Comparison of ENCODE assay signal across 7 cellular contexts in the genomic region with DNA sequence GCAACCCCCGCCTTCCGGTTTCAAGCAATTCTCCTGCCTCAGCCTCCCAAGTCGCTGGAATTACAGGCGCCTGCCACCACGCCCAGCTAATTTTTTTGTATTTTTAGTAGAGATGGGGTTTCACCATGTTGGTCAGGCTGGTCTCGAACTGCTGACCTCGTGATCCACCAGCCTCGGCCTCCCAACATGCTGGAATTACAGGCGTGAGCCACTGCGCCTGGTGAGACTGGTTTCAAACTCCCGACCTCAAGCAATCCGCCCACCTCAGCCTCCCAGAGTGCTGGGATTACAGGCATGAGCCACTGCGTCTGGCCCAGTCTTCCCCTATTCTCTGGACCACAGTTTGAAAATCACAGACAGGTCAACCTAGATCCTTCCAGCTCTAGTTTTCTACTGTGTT. TPM values are rescaled to one million over a fixed set of nuclear protein-coding genes. Genes with fewer than 3 reads are reported as not detected.
DNase-seq lines count a peak whose midpoint lies in the region; ATAC-seq, FAIRE-seq and TF ChIP-seq lines count a peak whose summit lies in the region.
"Not testable (repeated sequence)": the region's sequence is repeated elsewhere in the genome, so short reads cannot be mapped to it uniquely, and the experiment has no call there.

No MANE protein-coding gene starts in this region.

- H3K27ac Mint-ChIP-seq in CD4-positive, CD25-positive, alpha-beta regulatory T cell, result peak overlapping the region; percentile 43 to 97 (median 71)
- H3K27ac Mint-ChIP-seq in Caco-2 (ENCODE audit: unreplicated experiment), result not testable (repeated sequence)

- BruUV-seq in Caco-2 (replicated peaks; lab: Mats Ljungman, UMichigan), result TSS peak; percentile 7

- H3K36me3 ChIP-seq in BLaER1; Caco-2 (ENCODE audit: control insufficient read depth, insufficient read depth, low read length); kidney (ENCODE audit: control insufficient read depth in 1 of 2, insufficient read depth in 2 of 2, low read length in 2 of 2): not testable (repeated sequence)
- peaks cover 27% of the 10 kb centered on the region for H3K36me3 ChIP-seq in CD4-positive, CD25-positive, alpha-beta regulatory T cell (ENCODE audit: control insufficient read depth, insufficient read depth, low read length)
- peaks cover 48% of the 10 kb centered on the region for H3K36me3 ChIP-seq in neutrophil

- CTCF ChIA-PET in Caco-2 (lab: Charles Lee); RWPE1 (lab: Yijun Ruan, JAX): not testable (repeated sequence)

- peaks cover 12 to 42% (median 34%) of the 10 kb centered on the region in 4 donors for H3K4me1 Mint-ChIP-seq in CD4-positive, CD25-positive, alpha-beta regulatory T cell
- H3K4me1 Mint-ChIP-seq in Caco-2 (ENCODE audit: low read depth, unreplicated experiment), result peaks cover 21% of the 10 kb centered on the region

- H3K36me3 Mint-ChIP-seq in CD4-positive, CD25-positive, alpha-beta regulatory T cell, result peaks cover 19% of the 10 kb centered on the region
- peaks cover 33% of the 10 kb centered on the region for H3K36me3 Mint-ChIP-seq in Caco-2 (ENCODE audit: insufficient read depth, unreplicated experiment)

- H3K4me1 ChIP-seq in BLaER1 (peaks cover 70% of the 10 kb centered on the region), Caco-2 (peaks cover 15% of the 10 kb centered on the region), neutrophil (ENCODE audit: control insufficient read depth in 1 of 2, insufficient read depth in 1 of 2, low read depth in 1 of 2, low read length in 1 of 2) (peaks cover 37 to 41% of the 10 kb centered on the region in 2 experiments)
- peaks cover 36% of the 10 kb centered on the region for H3K4me1 ChIP-seq in CD4-positive, CD25-positive, alpha-beta regulatory T cell (ENCODE audit: control insufficient read depth, insufficient read depth, low read length, poor library complexity, severe bottlenecking)
- H3K4me1 ChIP-seq in kidney (ENCODE audit: control insufficient read depth in 1 of 2, insufficient read depth in 1 of 2, low read depth in 1 of 2, low read length in 2 of 2), result not testable (repeated sequence)

- peak overlapping the region; percentile 47; the same call in 1 of the 2 replicates for H3K27ac ChIP-seq in BLaER1
- H3K27ac ChIP-seq in CD4-positive, CD25-positive, alpha-beta regulatory T cell (ENCODE audit: insufficient read depth, low read length, poor library complexity, severe bottlenecking); kidney (ENCODE audit: low read depth in 2 of 2, low read length in 2 of 2): not testable (repeated sequence)
- H3K27ac ChIP-seq in RWPE1, result peak overlapping the region; percentile 15
- H3K27ac ChIP-seq in VCaP, result peak overlapping the region; percentile 99
- peak overlapping the region; percentile 31 for H3K27ac ChIP-seq in neutrophil

- not testable (repeated sequence) for TF ChIP-seq CTCF in Caco-2 (IDR thresholded peaks at IDR 0.05; ENCODE audit: insufficient read depth in 1 of 2, low read depth in 1 of 2, low read length in 1 of 2, severe bottlenecking in 1 of 2, unreplicated experiment in 1 of 2); RWPE1 (conservative IDR thresholded peaks at IDR 0.05; ENCODE audit: low read depth); VCaP (conservative IDR thresholded peaks at IDR 0.05); kidney (IDR thresholded peaks at IDR 0.05; ENCODE audit: borderline replicate concordance, extremely low read depth, insufficient read depth); neutrophil (IDR thresholded peaks at IDR 0.05)

- intact Hi-C loops in Caco-2 (cut with micrococcal nuclease; ENCODE audit: unreplicated experiment); kidney (cut with DNase I): not testable (repeated sequence)

- H3K4me2 ChIP-seq in BLaER1, result peak overlapping the region; percentile 64

- not testable (repeated sequence) for H3K9me3 ChIP-seq in BLaER1; CD4-positive, CD25-positive, alpha-beta regulatory T cell (ENCODE audit: control insufficient read depth in 2 of 2, low read length in 2 of 2); Caco-2; kidney (ENCODE audit: control insufficient read depth in 1 of 2, low read length in 2 of 2); neutrophil

- DNase-seq in CD4-positive, CD25-positive, alpha-beta regulatory T cell; Caco-2; RWPE1 (ENCODE audit: low spot score): not testable (repeated sequence)
- peak; percentile 28 for DNase-seq in kidney

- not testable (repeated sequence) for H3K4me3 ChIP-seq in BLaER1; CD4-positive, CD25-positive, alpha-beta regulatory T cell (ENCODE audit: low read depth, low read length); Caco-2 (ENCODE audit: low read depth, low read length); kidney (ENCODE audit: low read length in 2 of 2); neutrophil (ENCODE audit: low read depth in 1 of 2, low read length in 1 of 2)

- H3K9ac ChIP-seq in BLaER1; kidney (ENCODE audit: low read length in 2 of 2): not testable (repeated sequence)

- ATAC-seq in CD4-positive, CD25-positive, alpha-beta regulatory T cell (ENCODE audit: low read depth in 2 of 2), result not testable (repeated sequence)

- peak overlapping the region in 1 of 4 donors; percentile 60 for H3K4me3 Mint-ChIP-seq in CD4-positive, CD25-positive, alpha-beta regulatory T cell
- H3K4me3 Mint-ChIP-seq in Caco-2 (ENCODE audit: unreplicated experiment), result not testable (repeated sequence)

- POLR2A ChIA-PET in Caco-2 (lab: Charles Lee), result not testable (repeated sequence)
- POLR2A ChIA-PET in RWPE1 (lab: Yijun Ruan, JAX; ENCODE audit: low non-redundant PET), result interaction anchor here (1.4 kb wide), 1 partner anchor 68 kb away, joined by 4 read pairs; a partner anchor contains a TSS

- FAIRE-seq in kidney (lab: Jason Lieb, UNC), result not testable (repeated sequence)

- H3K27me3 ChIP-seq in BLaER1; CD4-positive, CD25-positive, alpha-beta regulatory T cell (ENCODE audit: control insufficient read depth, insufficient read depth, low read length); Caco-2 (replicated peaks; ENCODE audit: control insufficient read depth, insufficient read depth, low read length); neutrophil: not testable (repeated sequence)

- H3K9me3 Mint-ChIP-seq in CD4-positive, CD25-positive, alpha-beta regulatory T cell; Caco-2 (ENCODE audit: unreplicated experiment): not testable (repeated sequence)

- not testable (repeated sequence) for H3K27me3 Mint-ChIP-seq in CD4-positive, CD25-positive, alpha-beta regulatory T cell; Caco-2 (ENCODE audit: insufficient read depth, unreplicated experiment)

- not testable (repeated sequence) for H4K20me1 ChIP-seq in BLaER1

RNA-seq across cellular contexts. Expression of a gene that starts 5.1 kb away (rescaled TPM):
- total RNA-seq in CD4-positive, CD25-positive, alpha-beta regulatory T cell, result 120 TPM
- 10 to 100 TPM; 65.2 to 94.0 (median 73.7) TPM for polyA plus RNA-seq in CD4-positive, CD25-positive, alpha-beta regulatory T cell
- total RNA-seq in Caco-2 (2022) (30.3 and 34.5 TPM in 2 replicates), kidney (26.3 TPM)
- polyA plus RNA-seq in kidney (ENCODE audit: insufficient read depth, low read depth, low replicate concordance), result 11.3 TPM
